ENCODE assay signal across 9 cellular contexts in the genomic region with DNA sequence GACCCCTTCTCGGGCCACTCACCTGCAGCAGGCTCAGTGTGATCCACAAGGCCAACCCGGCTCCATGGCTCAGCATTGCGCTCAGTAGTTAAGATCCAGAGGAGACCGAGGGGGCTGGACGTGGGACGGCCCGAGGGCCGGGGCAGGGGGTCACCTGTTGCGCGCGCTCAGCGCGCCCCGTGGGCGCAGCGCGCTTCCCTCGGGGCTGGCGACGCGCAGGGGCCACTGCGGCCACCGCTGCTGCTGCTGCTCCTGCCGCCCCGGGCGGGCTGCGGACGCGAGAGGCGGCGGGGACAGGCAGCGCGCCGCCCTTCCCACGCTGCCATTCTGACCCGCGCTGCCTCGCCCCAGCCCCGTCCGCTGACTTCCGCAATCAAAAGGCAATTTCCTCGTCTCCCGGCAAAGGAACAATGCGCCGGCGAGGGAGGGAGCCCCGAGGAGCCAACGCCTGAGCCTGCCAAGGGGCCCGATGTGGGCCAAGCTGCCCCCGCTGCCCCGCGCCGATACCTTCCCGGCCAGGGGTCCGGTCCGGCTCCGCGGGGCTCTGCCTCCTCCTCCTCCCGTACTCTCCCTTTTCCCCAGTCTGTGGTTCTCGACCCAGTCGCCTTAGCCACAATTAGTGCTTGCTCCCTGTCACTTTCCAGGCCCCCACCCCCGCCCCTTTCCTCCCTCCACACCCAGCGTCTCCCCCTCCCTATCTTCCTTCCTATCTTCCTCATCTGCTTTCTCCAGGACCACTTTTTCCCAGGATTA. TPM values are rescaled to one million over a fixed set of nuclear protein-coding genes. Genes with fewer than 3 reads are reported as not detected.
DNase-seq lines count a peak whose midpoint lies in the region; ATAC-seq and TF ChIP-seq lines count a peak whose summit lies in the region.
"Had no signal": no experiment of that assay in that cellular context is flagged by ENCODE, and none has a peak within 500 bp of the region (broad histone marks: within the 10 kb centered on the region; RNA-seq: fewer than 3 reads in every experiment).

No MANE protein-coding gene starts in this region.

- TF ChIP-seq CTCF in CD4-positive, alpha-beta T cell (IDR thresholded peaks at IDR 0.05): no peak
- no peak for TF ChIP-seq CTCF in left ventricle myocardium inferior (IDR thresholded peaks at IDR 0.05; ENCODE audit: borderline replicate concordance)
- no peak for TF ChIP-seq CTCF in progenitor cell of endocrine pancreas (IDR thresholded peaks at IDR 0.05; ENCODE audit: unreplicated experiment)

- H3K27ac Mint-ChIP-seq in CD4-positive, alpha-beta T cell: no peak overlapping the region
- H3K27ac Mint-ChIP-seq in activated naive CD8-positive, alpha-beta T cell treated with anti-CD3 and anti-CD28 coated beads, Interleukin-2, amount 10 ng/mL, durations not matched to agents 7 days and 5 days: no peak overlapping the region
- H3K27ac Mint-ChIP-seq in progenitor cell of endocrine pancreas: no peak overlapping the region

- H3K9me3 Mint-ChIP-seq in CD4-positive, alpha-beta T cell: no peaks in the 10 kb centered on the region
- H3K9me3 Mint-ChIP-seq in activated naive CD8-positive, alpha-beta T cell treated with anti-CD3 and anti-CD28 coated beads, Interleukin-2, amount 10 ng/mL, durations not matched to agents 7 days and 5 days: peaks cover 1% of the 10 kb centered on the region
- no peaks in the 10 kb centered on the region for H3K9me3 Mint-ChIP-seq in progenitor cell of endocrine pancreas (ENCODE audit: low read depth)

- intact Hi-C loops in CD4-positive, alpha-beta T cell (cut with DNase I, micrococcal nuclease): no loop called here
- intact Hi-C loops in left ventricle myocardium inferior (cut with micrococcal nuclease): no loop called here

- H3K9me3 ChIP-seq in CD4-positive, alpha-beta T cell (ENCODE audit: control insufficient read depth, low read length): no peaks in the 10 kb centered on the region
- H3K9me3 ChIP-seq in left ventricle myocardium inferior (replicated peaks): no peaks in the 10 kb centered on the region
- H3K9me3 ChIP-seq: neutrophil had no signal

- H3K36me3 Mint-ChIP-seq in CD4-positive, alpha-beta T cell (ENCODE audit: low read depth): no peaks in the 10 kb centered on the region
- no peaks in the 10 kb centered on the region for H3K36me3 Mint-ChIP-seq in activated naive CD8-positive, alpha-beta T cell treated with anti-CD3 and anti-CD28 coated beads, Interleukin-2, amount 10 ng/mL, durations not matched to agents 7 days and 5 days
- no peaks in the 10 kb centered on the region for H3K36me3 Mint-ChIP-seq in progenitor cell of endocrine pancreas (ENCODE audit: insufficient read depth)

- H3K27me3 Mint-ChIP-seq in CD4-positive, alpha-beta T cell: peaks cover 66% of the 10 kb centered on the region
- peaks cover 59% of the 10 kb centered on the region for H3K27me3 Mint-ChIP-seq in activated naive CD8-positive, alpha-beta T cell treated with anti-CD3 and anti-CD28 coated beads, Interleukin-2, amount 10 ng/mL, durations not matched to agents 7 days and 5 days
- H3K27me3 Mint-ChIP-seq in progenitor cell of endocrine pancreas: peaks cover 74% of the 10 kb centered on the region

- CTCF ChIA-PET in CD4-positive, alpha-beta T cell (lab: Charles Lee): no interaction called here

- POLR2A ChIA-PET in CD4-positive, alpha-beta T cell (lab: Charles Lee): no interaction called here
- POLR2A ChIA-PET in activated naive CD8-positive, alpha-beta T cell treated with anti-CD3 and anti-CD28 coated beads, Interleukin-2, amount 10 ng/mL, durations not matched to agents 7 days and 5 days (lab: Charles Lee): no interaction called here

- peaks cover 40% of the 10 kb centered on the region for H3K27me3 ChIP-seq in CD4-positive, alpha-beta T cell (ENCODE audit: control insufficient read depth, insufficient read depth, low read length)
- peaks cover 49% of the 10 kb centered on the region for H3K27me3 ChIP-seq in left ventricle myocardium inferior (ENCODE audit: low read depth)

- peaks cover 50% of the 10 kb centered on the region for H3K4me1 ChIP-seq in left ventricle myocardium inferior

- peaks cover 4% of the 10 kb centered on the region for H3K4me1 Mint-ChIP-seq in CD4-positive, alpha-beta T cell (ENCODE audit: low read depth)
- peaks cover 1% of the 10 kb centered on the region for H3K4me1 Mint-ChIP-seq in activated naive CD8-positive, alpha-beta T cell treated with anti-CD3 and anti-CD28 coated beads, Interleukin-2, amount 10 ng/mL, durations not matched to agents 7 days and 5 days
- peaks cover 8% of the 10 kb centered on the region for H3K4me1 Mint-ChIP-seq in progenitor cell of endocrine pancreas (ENCODE audit: low read depth)

- H3K4me3 ChIP-seq in left ventricle myocardium inferior: peak overlapping the region; percentile 73

- DNase-seq in CD4-positive, alpha-beta T cell: no peak
- DNase-seq in HPDE6-E6E7 (ENCODE audit: extremely low spot score) (peak; percentile 25), left ventricle myocardium inferior (peak; percentile 61), progenitor cell of endocrine pancreas (ENCODE audit: low spot score, unreplicated experiment) (peak; percentile 34)
- peak; percentile 31 for DNase-seq in activated naive CD8-positive, alpha-beta T cell treated with anti-CD3 and anti-CD28 coated beads, Interleukin-2, amount 10 ng/mL, durations not matched to agents 7 days and 5 days

- ATAC-seq in CD4-positive, alpha-beta T cell (ENCODE audit: poor library complexity): no peak
- no peak for ATAC-seq in activated naive CD8-positive, alpha-beta T cell treated with anti-CD3 and anti-CD28 coated beads, Interleukin-2, amount 10 ng/mL, durations not matched to agents 7 days and 5 days (ENCODE audit: low read depth)
- ATAC-seq in GM21619 (IDR thresholded peaks at IDR 0.05; ENCODE audit: unreplicated experiment) (no peak), GM19455 (IDR thresholded peaks at IDR 0.05; ENCODE audit: unreplicated experiment) (no peak), GM19035 (IDR thresholded peaks at IDR 0.05; ENCODE audit: unreplicated experiment) (no peak)

- H3K36me3 ChIP-seq in left ventricle myocardium inferior: no peaks in the 10 kb centered on the region
- H3K36me3 ChIP-seq: neutrophil had no signal

- H3K27ac ChIP-seq in CD4-positive, alpha-beta T cell (ENCODE audit: low read depth, low read length): no peak overlapping the region
- H3K27ac ChIP-seq in left ventricle myocardium inferior (replicated peaks): peak overlapping the region; percentile 90
- H3K27ac ChIP-seq: neutrophil had no signal

- peak overlapping the region; percentile 28 for H3K4me3 Mint-ChIP-seq in CD4-positive, alpha-beta T cell
- peak overlapping the region; percentile 54 for H3K4me3 Mint-ChIP-seq in activated naive CD8-positive, alpha-beta T cell treated with anti-CD3 and anti-CD28 coated beads, Interleukin-2, amount 10 ng/mL, durations not matched to agents 7 days and 5 days
- H3K4me3 Mint-ChIP-seq in progenitor cell of endocrine pancreas (ENCODE audit: low read depth): peak overlapping the region; percentile 80

RNA-seq across cellular contexts. Expression of a gene that starts 27.3 kb away (rescaled TPM):
- not detected for total RNA-seq in CD4-positive, alpha-beta T cell
- not detected for total RNA-seq in activated naive CD8-positive, alpha-beta T cell treated with anti-CD3 and anti-CD28 coated beads, Interleukin-2, amount 10 ng/mL, durations not matched to agents 7 days and 5 days
- total RNA-seq in left ventricle myocardium inferior: 38.7 TPM
- 0.38 and 0.55 TPM in 2 replicates for total RNA-seq in progenitor cell of endocrine pancreas

Comparison
In these comparisons a context has a peak if more than half of its experiments do, and no peak if none do; other contexts are left out.
1. DNase-seq: peak in HPDE6-E6E7 (single experiment), activated naive CD8-positive, alpha-beta T cell treated with anti-CD3 and anti-CD28 coated beads, Interleukin-2, amount 10 ng/mL, durations not matched to agents 7 days and 5 days (single experiment), left ventricle myocardium inferior (single experiment) and progenitor cell of endocrine pancreas (single experiment); none in CD4-positive, alpha-beta T cell (0 of 10).
2. H3K4me3 Mint-ChIP-seq: peak in every context shown above with its lines; median percentile 80 in progenitor cell of endocrine pancreas; 54 in activated naive CD8-positive, alpha-beta T cell treated with anti-CD3 and anti-CD28 coated beads, Interleukin-2, amount 10 ng/mL, durations not matched to agents 7 days and 5 days; 28 in CD4-positive, alpha-beta T cell.
3. RNA of a gene that starts 27.3 kb away (total RNA-seq): 38.7 TPM in left ventricle myocardium inferior (single experiment); 0.38 to 0.55 TPM in progenitor cell of endocrine pancreas, not detected in CD4-positive, alpha-beta T cell and not detected in activated naive CD8-positive, alpha-beta T cell treated with anti-CD3 and anti-CD28 coated beads, Interleukin-2, amount 10 ng/mL, durations not matched to agents 7 days and 5 days; every median in the first group is over 10 times any median in the second.